Comparison of ENCODE assay signal across 8 cellular contexts in the genomic region with DNA sequence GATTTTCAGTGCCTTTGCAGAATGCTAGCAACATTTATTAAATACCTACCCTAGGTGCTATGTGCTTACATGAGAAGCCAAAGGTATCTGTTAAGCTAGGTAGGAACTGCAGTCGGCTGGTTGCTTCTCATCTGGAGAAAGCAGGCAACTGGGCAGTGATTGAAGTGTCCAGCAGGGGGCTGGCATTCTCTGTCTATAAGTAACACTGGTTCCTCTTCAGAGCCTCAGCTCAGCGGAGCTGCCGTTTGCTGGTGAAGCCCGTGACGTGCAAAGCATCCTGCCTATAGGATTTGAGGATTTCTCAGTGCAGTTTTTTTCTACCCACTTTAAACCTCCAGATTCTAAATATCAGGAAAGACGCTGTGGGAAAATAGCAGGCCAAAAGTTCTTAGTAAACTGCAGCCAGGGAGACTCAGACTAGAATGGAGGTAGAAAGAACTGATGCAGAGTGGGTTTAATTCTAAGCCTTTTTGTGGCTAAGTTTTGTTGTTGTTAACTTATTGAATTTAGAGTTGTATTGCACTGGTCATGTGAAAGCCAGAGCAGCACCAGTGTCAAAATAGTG. TPM values are rescaled to one million over a fixed set of nuclear protein-coding genes. Genes with fewer than 3 reads are reported as not detected.
DNase-seq lines count a peak whose midpoint lies in the region; ATAC-seq and TF ChIP-seq lines count a peak whose summit lies in the region.

A gene (plus strand): TSS at position 344 of the 565 bp plus-strand sequence. CDS start 389 bp downstream, outside the sequence.

- H4K91ac ChIP-seq in neuronal stem cell (ENCODE audit: low read depth, low read length, poor library complexity): no peak within 1 kb of the TSS

- peak; percentile 57 for ATAC-seq in GM21723 (IDR thresholded peaks at IDR 0.05; ENCODE audit: unreplicated experiment)
- peak; percentile 89 for ATAC-seq in Panc1

- CTCF ChIA-PET in Panc1 (lab: Charles Lee): no interaction called here

- no peak within 1 kb of the TSS for H3K18ac ChIP-seq in neuronal stem cell (ENCODE audit: low read length)

- intact Hi-C loops in Panc1 (cut with micrococcal nuclease; ENCODE audit: unreplicated experiment): loop anchor here (10.0 kb wide), 1 partner anchor 571 kb away; no protein-coding TSS in a partner anchor
- intact Hi-C loops in activated T-helper 1 cell treated with anti-CD3 and anti-CD28 coated beads, Interleukin-12 subunit alpha, Interleukin-12 subunit beta, Interleukin-2, Interleukin-4 antibody, amounts not matched to agents 30 ng/mL and 10 ng/mL and 1 ng/mL, durations not matched to agents 14 hours and 24 hours and 36 hours (cut with micrococcal nuclease): loop anchor here (1.0 kb wide), 1 partner anchor 572 kb away; no protein-coding TSS in a partner anchor

- H3K9me3 Mint-ChIP-seq in activated T-helper 1 cell treated with anti-CD3 and anti-CD28 coated beads, Interleukin-12 subunit alpha, Interleukin-12 subunit beta, Interleukin-2, Interleukin-4 antibody, amounts not matched to agents 30 ng/mL and 10 ng/mL and 1 ng/mL, durations not matched to agents 14 hours and 24 hours and 36 hours: peaks cover 4% of the 10 kb centered on the region

- in situ Hi-C loops in Panc1 (cut with HindIII; ENCODE audit: low pct_unique_long_range_greater_than_20kb, low sequenced_read_pairs): no loop called here

- no peak within 1 kb of the TSS for H2AFZ ChIP-seq in KMS-11 (ENCODE audit: low read depth)
- H2AFZ ChIP-seq in neuronal stem cell (ENCODE audit: low read length): peak within 1 kb of the TSS; percentile 73

- H3K4me1 ChIP-seq in KMS-11 (ENCODE audit: low read depth, poor library complexity, severe bottlenecking): peaks cover 47% of the 10 kb centered on the region
- no peaks in the 10 kb centered on the region for H3K4me1 ChIP-seq in Panc1 (ENCODE audit: control insufficient read depth, insufficient read depth, low read length)
- H3K4me1 ChIP-seq in neuronal stem cell (ENCODE audit: control insufficient read depth in 2 of 2, insufficient read depth in 1 of 2, low read depth in 1 of 2, low read length in 2 of 2): no peaks in the 10 kb centered on the region

- TF ChIP-seq CTCF in KMS-11 (conservative IDR thresholded peaks at IDR 0.05; ENCODE audit: low read depth, low read length) (peak; percentile 83), Panc1 (IDR thresholded peaks at IDR 0.05) (peak; percentile 74), fibroblast of villous mesenchyme (IDR thresholded peaks at IDR 0.05; ENCODE audit: insufficient read depth, low read depth, low read length) (peak; percentile 76)

- H3K9ac ChIP-seq in KMS-11 (no peak within 1 kb of the TSS), neuronal stem cell (ENCODE audit: low read depth, low read length, poor library complexity) (no peak within 1 kb of the TSS)

- H3K36me3 Mint-ChIP-seq in activated T-helper 1 cell treated with anti-CD3 and anti-CD28 coated beads, Interleukin-12 subunit alpha, Interleukin-12 subunit beta, Interleukin-2, Interleukin-4 antibody, amounts not matched to agents 30 ng/mL and 10 ng/mL and 1 ng/mL, durations not matched to agents 14 hours and 24 hours and 36 hours (ENCODE audit: low read depth): no peaks in the 10 kb centered on the region

- H3K27ac ChIP-seq in KMS-11 (no peak within 1 kb of the TSS), Panc1 (ENCODE audit: low read length) (no peak within 1 kb of the TSS), neuronal stem cell (replicated peaks; ENCODE audit: low read length) (no peak within 1 kb of the TSS), substantia nigra (ENCODE audit: low read depth, low read length, poor library complexity, severe bottlenecking) (no peak within 1 kb of the TSS)

- no peaks in the 10 kb centered on the region for H3K79me2 ChIP-seq in KMS-11 (ENCODE audit: insufficient read depth, low read depth)

- H3K27me3 ChIP-seq in KMS-11 (ENCODE audit: insufficient read depth, low read depth) (peaks cover 51% of the 10 kb centered on the region), Panc1 (ENCODE audit: control insufficient read depth, insufficient read depth, low read length) (no peaks in the 10 kb centered on the region), neuronal stem cell (ENCODE audit: control insufficient read depth in 3 of 3, insufficient read depth in 3 of 3, low read depth in 1 of 3, low read length in 3 of 3) (peaks cover 0 to 26% (median 0%) of the 10 kb centered on the region in 3 experiments)

- WGBS in neuronal stem cell (ENCODE audit: extremely low coverage in 2 of 2, insufficient read length in 2 of 2, insufficient replicate concordance in 1 of 2), 2 donors: no CpG with 5 or more reads among the region's 6 CpGs

- no TSS peak for BruUV-seq in Panc1 (replicated peaks; lab: Mats Ljungman, UMichigan)

- DNase-seq in DMS53 (lab: John Stamatoyannopoulos, UW) (peak; percentile 94), Panc1 (ENCODE audit: low read depth, low spot score) (peak; percentile 39), fibroblast of villous mesenchyme (ENCODE audit: low read depth) (peak; percentile 86), neuronal stem cell (ENCODE audit: low spot score) (peak; percentile 57), substantia nigra (lab: John Stamatoyannopoulos, UW) (peak in 43 of 49 donors; percentile 0 to 74 (median 35))
- DNase-seq in activated T-helper 1 cell treated with anti-CD3 and anti-CD28 coated beads, Interleukin-12 subunit alpha, Interleukin-12 subunit beta, Interleukin-2, Interleukin-4 antibody, amounts not matched to agents 30 ng/mL and 10 ng/mL and 1 ng/mL, durations not matched to agents 14 hours and 24 hours and 36 hours (ENCODE audit: low spot score): peak; percentile 6

- H3K23ac ChIP-seq in neuronal stem cell (ENCODE audit: low read depth, low read length, poor library complexity): no peak within 1 kb of the TSS

- peaks cover 13% of the 10 kb centered on the region for H3K27me3 Mint-ChIP-seq in activated T-helper 1 cell treated with anti-CD3 and anti-CD28 coated beads, Interleukin-12 subunit alpha, Interleukin-12 subunit beta, Interleukin-2, Interleukin-4 antibody, amounts not matched to agents 30 ng/mL and 10 ng/mL and 1 ng/mL, durations not matched to agents 14 hours and 24 hours and 36 hours (ENCODE audit: insufficient read depth)

- no peak within 1 kb of the TSS for H4K8ac ChIP-seq in neuronal stem cell (ENCODE audit: low read depth, low read length)

- no peaks in the 10 kb centered on the region for H3K79me1 ChIP-seq in neuronal stem cell (ENCODE audit: low read depth, low read length)

- H3K4ac ChIP-seq in neuronal stem cell (ENCODE audit: low read length): no peak within 1 kb of the TSS

- H3K36me3 ChIP-seq in KMS-11 (ENCODE audit: insufficient read depth) (no peaks in the 10 kb centered on the region), Panc1 (ENCODE audit: control insufficient read depth, insufficient read depth, low read length) (no peaks in the 10 kb centered on the region), neuronal stem cell (replicated peaks in 1 of 2; ENCODE audit: control insufficient read depth in 2 of 2, insufficient read depth in 2 of 2, low read length in 2 of 2) (no peaks in the 10 kb centered on the region)

- H3K27ac Mint-ChIP-seq in activated T-helper 1 cell treated with anti-CD3 and anti-CD28 coated beads, Interleukin-12 subunit alpha, Interleukin-12 subunit beta, Interleukin-2, Interleukin-4 antibody, amounts not matched to agents 30 ng/mL and 10 ng/mL and 1 ng/mL, durations not matched to agents 14 hours and 24 hours and 36 hours: no peak within 1 kb of the TSS

- no peak within 1 kb of the TSS for H2BK15ac ChIP-seq in neuronal stem cell (ENCODE audit: low read length)

- H4K20me1 ChIP-seq in KMS-11 (ENCODE audit: insufficient read depth): no peaks in the 10 kb centered on the region

- no peak within 1 kb of the TSS for H3K4me3 ChIP-seq in KMS-11 (IDR thresholded peaks at IDR 0.05; ENCODE audit: insufficient read depth, low read depth, low read length)
- no peak within 1 kb of the TSS for H3K4me3 ChIP-seq in Panc1 (ENCODE audit: low read depth in 2 of 2, low read length in 2 of 2)
- no peak within 1 kb of the TSS for H3K4me3 ChIP-seq in fibroblast of villous mesenchyme (ENCODE audit: low read depth, low read length)
- no peak within 1 kb of the TSS for H3K4me3 ChIP-seq in neuronal stem cell (ENCODE audit: low read length in 2 of 2)

- no peak within 1 kb of the TSS for H2BK12ac ChIP-seq in neuronal stem cell (ENCODE audit: low read length)

- H3K14ac ChIP-seq in neuronal stem cell (ENCODE audit: low read length): no peak within 1 kb of the TSS

- H2AK5ac ChIP-seq in neuronal stem cell (ENCODE audit: low read depth, low read length): no peak within 1 kb of the TSS

- H3K4me1 Mint-ChIP-seq in activated T-helper 1 cell treated with anti-CD3 and anti-CD28 coated beads, Interleukin-12 subunit alpha, Interleukin-12 subunit beta, Interleukin-2, Interleukin-4 antibody, amounts not matched to agents 30 ng/mL and 10 ng/mL and 1 ng/mL, durations not matched to agents 14 hours and 24 hours and 36 hours (ENCODE audit: low read depth): peaks cover 17% of the 10 kb centered on the region

- H3K4me2 ChIP-seq in KMS-11: no peak within 1 kb of the TSS
- H3K4me2 ChIP-seq in neuronal stem cell (ENCODE audit: insufficient read depth, low read length, poor library complexity, severe bottlenecking): no peak within 1 kb of the TSS

- H3K9me3 ChIP-seq in Panc1 (ENCODE audit: control insufficient read depth, insufficient read depth, low read depth, low read length) (no peaks in the 10 kb centered on the region), neuronal stem cell (replicated peaks in 1 of 2; ENCODE audit: control insufficient read depth in 2 of 2, insufficient read depth in 1 of 2, low read depth in 1 of 2, low read length in 2 of 2) (no peaks in the 10 kb centered on the region)

- POLR2A ChIA-PET in Panc1 (lab: Charles Lee): no interaction called here

- no peak within 1 kb of the TSS for H2BK5ac ChIP-seq in neuronal stem cell (ENCODE audit: low read length)

- H3K4me3 Mint-ChIP-seq in activated T-helper 1 cell treated with anti-CD3 and anti-CD28 coated beads, Interleukin-12 subunit alpha, Interleukin-12 subunit beta, Interleukin-2, Interleukin-4 antibody, amounts not matched to agents 30 ng/mL and 10 ng/mL and 1 ng/mL, durations not matched to agents 14 hours and 24 hours and 36 hours: no peak within 1 kb of the TSS

- H2BK120ac ChIP-seq in neuronal stem cell (ENCODE audit: low read depth, low read length): no peak within 1 kb of the TSS

RNA-seq across cellular contexts. Expression of the gene that starts here (rescaled TPM):
- total RNA-seq in Panc1 (2021; ENCODE audit: unreplicated experiment): not detected
- not detected for polyA plus RNA-seq in Panc1 (2012; ENCODE audit: insufficient read length)
- total RNA-seq in activated T-helper 1 cell treated with anti-CD3 and anti-CD28 coated beads, Interleukin-12 subunit alpha, Interleukin-12 subunit beta, Interleukin-2, Interleukin-4 antibody, amounts not matched to agents 30 ng/mL and 10 ng/mL and 1 ng/mL, durations not matched to agents 14 hours and 24 hours and 36 hours: not detected in 2 replicates
- 0.32 and 0.43 TPM in 2 replicates for total RNA-seq in fibroblast of villous mesenchyme
- 0.53 TPM for polyA plus RNA-seq in neuronal stem cell (2013, experiment 1 of 2)
- 0.61 TPM for polyA plus RNA-seq in neuronal stem cell (2013, experiment 2 of 2)

Comparison
In these comparisons a context has a peak if more than half of its experiments do, and no peak if none do; other contexts are left out.
1. Peak in DNase-seq and ATAC-seq in Panc1; RNA of the gene not detected or under 1 TPM.
2. Peak in DNase-seq in activated T-helper 1 cell treated with anti-CD3 and anti-CD28 coated beads, Interleukin-12 subunit alpha, Interleukin-12 subunit beta, Interleukin-2, Interleukin-4 antibody, amounts not matched to agents 30 ng/mL and 10 ng/mL and 1 ng/mL, durations not matched to agents 14 hours and 24 hours and 36 hours; RNA of the gene not detected or under 1 TPM.
3. Peak in DNase-seq in fibroblast of villous mesenchyme; RNA of the gene not detected or under 1 TPM.
4. DNase-seq: peak in every context shown above with its lines; median percentile 94 in DMS53; 86 in fibroblast of villous mesenchyme; 57 in neuronal stem cell; 39 in Panc1; 35 in substantia nigra; 6 in activated T-helper 1 cell treated with anti-CD3 and anti-CD28 coated beads, Interleukin-12 subunit alpha, Interleukin-12 subunit beta, Interleukin-2, Interleukin-4 antibody, amounts not matched to agents 30 ng/mL and 10 ng/mL and 1 ng/mL, durations not matched to agents 14 hours and 24 hours and 36 hours.